In genomic region chr14:22843123-22843925, GRCh38 we compare ENCODE assay signal across 28 cellular contexts. TPM values are rescaled to one million over a fixed set of nuclear protein-coding genes. Genes with fewer than 3 reads are reported as not detected.
A peak's percentile ranks its signal among the peaks of the same experiment; 100 is the strongest.
DNase-seq lines count a peak whose midpoint lies in the region; ATAC-seq and TF ChIP-seq lines count a peak whose summit lies in the region.
"Had no signal": no experiment of that assay in that cellular context is flagged by ENCODE, and none has a peak within 500 bp of the region (broad histone marks: within the 10 kb centered on the region; RNA-seq: fewer than 3 reads in every experiment).

No MANE protein-coding gene starts in this region.

- no peak overlapping the region for H2BK5ac ChIP-seq in trophoblast cell (ENCODE audit: low read depth, low read length, poor library complexity)

- peaks cover 19% of the 10 kb centered on the region for H3K79me1 ChIP-seq in trophoblast cell (ENCODE audit: low read length)

- BruUV-seq in MCF 10A (replicated peaks; lab: Mats Ljungman, UMichigan), result no TSS peak

- H2AK5ac ChIP-seq in trophoblast cell (ENCODE audit: low read length), result no peak overlapping the region

- no CpG with 5 or more reads among the region's 21 CpGs for WGBS in trophoblast cell (ENCODE audit: extremely low coverage, insufficient coverage, insufficient read length)

- no peak overlapping the region for H4K91ac ChIP-seq in trophoblast cell (ENCODE audit: low read depth, low read length)

- no peak overlapping the region for H3K27ac Mint-ChIP-seq in MCF 10A (ENCODE audit: low read depth, unreplicated experiment)
- no peak overlapping the region for H3K27ac Mint-ChIP-seq in activated naive CD4-positive, alpha-beta T cell treated with anti-CD3 and anti-CD28 coated beads, Interleukin-2, amount 50 U/mL, for 72 hours
- H3K27ac Mint-ChIP-seq: stimulated activated memory B cell treated with anti-CD40 and anti-IgM and Interleukin-4, amounts not matched to agents 10 μg/mL and 1 μg/mL and 100 μg/mL, for 72 hours; T-helper 17 cell had no signal

- CTCF ChIA-PET in MCF 10A (lab: Yijun Ruan, JAX), result interaction anchor here (0.6 to 18.2 kb wide), 7 partner anchors 8 to 286 kb away, joined by 3 to 330 read pairs (median 3); no protein-coding TSS in a partner anchor

- TF ChIP-seq CTCF in breast epithelium (IDR thresholded peaks at IDR 0.05) (no peak), MCF 10A (IDR thresholded peaks at IDR 0.05; ENCODE audit: unreplicated experiment) (no peak), fibroblast of lung (conservative IDR thresholded peaks at IDR 0.05 in 1 of 2, IDR thresholded peaks at IDR 0.05 in 1 of 2; ENCODE audit: low read depth in 1 of 2, low read length in 2 of 2) (no peak), vagina (IDR thresholded peaks at IDR 0.05) (no peak)

- no peaks in the 10 kb centered on the region for H4K20me1 ChIP-seq in fibroblast of lung (ENCODE audit: control insufficient read depth, extremely low read depth, insufficient read depth, low read length)

- no peak overlapping the region for H2BK120ac ChIP-seq in trophoblast cell (ENCODE audit: insufficient read depth, low read length, poor library complexity)

- no peak overlapping the region for H4K12ac ChIP-seq in trophoblast cell (ENCODE audit: low read depth, low read length)

- peaks cover 11% of the 10 kb centered on the region for H3K4me1 Mint-ChIP-seq in MCF 10A (ENCODE audit: insufficient read depth, unreplicated experiment)

- H3K9ac ChIP-seq in fibroblast of lung (ENCODE audit: insufficient read depth, low read length), result no peak overlapping the region
- no peak overlapping the region for H3K9ac ChIP-seq in trophoblast cell (ENCODE audit: low read length)
- H3K9ac ChIP-seq: KMS-11 had no signal

- H3K27ac ChIP-seq in breast epithelium (peak overlapping the region; percentile 68 to 97), fibroblast of lung (ENCODE audit: insufficient read depth, low read length) (peak overlapping the region; percentile 63), trophoblast cell (ENCODE audit: low read depth, low read length) (no peak overlapping the region), vagina (peak overlapping the region; percentile 96)
- H3K27ac ChIP-seq: C4-2B, KMS-11, PC-9 had no signal

- TF ChIP-seq POLR2A in breast epithelium (IDR thresholded peaks at IDR 0.05) (no peak), vagina (IDR thresholded peaks at IDR 0.05) (no peak)

- H3K79me2 ChIP-seq in fibroblast of lung (ENCODE audit: control insufficient read depth, insufficient read depth, low read length) (peaks cover 77% of the 10 kb centered on the region), trophoblast cell (ENCODE audit: control insufficient read depth, insufficient read depth, low read length, poor library complexity) (peaks cover 13% of the 10 kb centered on the region)

- no peak overlapping the region for H2BK12ac ChIP-seq in trophoblast cell (ENCODE audit: low read length)

- H3K9me3 ChIP-seq in breast epithelium, result no peaks in the 10 kb centered on the region
- H3K9me3 ChIP-seq in fibroblast of lung (ENCODE audit: control insufficient read depth, insufficient read depth, low read depth, low read length), result no peaks in the 10 kb centered on the region
- peaks cover 3% of the 10 kb centered on the region for H3K9me3 ChIP-seq in trophoblast cell (ENCODE audit: insufficient read depth, low read depth, low read length)
- no peaks in the 10 kb centered on the region for H3K9me3 ChIP-seq in vagina
- H3K9me3 ChIP-seq: heart left ventricle had no signal

- no peaks in the 10 kb centered on the region for H3K27me3 Mint-ChIP-seq in MCF 10A (ENCODE audit: insufficient read depth, unreplicated experiment)

- H3K36me3 ChIP-seq in breast epithelium (peaks cover 6% of the 10 kb centered on the region), fibroblast of lung (ENCODE audit: control insufficient read depth, insufficient read depth, low read length) (peaks cover 62% of the 10 kb centered on the region), trophoblast cell (ENCODE audit: control insufficient read depth in 1 of 2, insufficient read depth in 2 of 2, low read length in 2 of 2) (peaks cover 70 to 72% of the 10 kb centered on the region in 2 experiments), vagina (peaks cover 6 to 64% of the 10 kb centered on the region in 2 donors)

- H2AFZ ChIP-seq in fibroblast of lung (ENCODE audit: low read length) (no peak overlapping the region), trophoblast cell (ENCODE audit: insufficient read depth, low read length, poor library complexity) (no peak overlapping the region)
- H2AFZ ChIP-seq: PC-9 had no signal

- H4K8ac ChIP-seq in trophoblast cell (ENCODE audit: low read depth, low read length), result no peak overlapping the region

- peak overlapping the region; percentile 33 for H3K18ac ChIP-seq in trophoblast cell (ENCODE audit: low read length)

- peak overlapping the region in 1 of 3 donors; percentile 46 for H3K4me3 ChIP-seq in breast epithelium
- H3K4me3 ChIP-seq in fibroblast of lung (replicated peaks in 1 of 4; ENCODE audit: control extremely low read depth in 1 of 4, insufficient read depth in 1 of 4, low read depth in 3 of 4, low read length in 4 of 4), result no peak overlapping the region
- H3K4me3 ChIP-seq in trophoblast cell (ENCODE audit: low read depth, low read length), result no peak overlapping the region
- no peak overlapping the region for H3K4me3 ChIP-seq in vagina
- H3K4me3 ChIP-seq: heart left ventricle, PC-9 had no signal

- H3K27me3 ChIP-seq in breast epithelium (no peaks in the 10 kb centered on the region), fibroblast of lung (ENCODE audit: control insufficient read depth, insufficient read depth, low read length) (no peaks in the 10 kb centered on the region), trophoblast cell (ENCODE audit: insufficient read depth, low read length) (no peaks in the 10 kb centered on the region), vagina (no peaks in the 10 kb centered on the region)
- H3K27me3 ChIP-seq: heart left ventricle had no signal

- no peak overlapping the region for H3K14ac ChIP-seq in trophoblast cell (ENCODE audit: low read length)

- H3K4me1 ChIP-seq in breast epithelium, result peaks cover 8 to 19% of the 10 kb centered on the region in 2 donors
- peaks cover 43% of the 10 kb centered on the region for H3K4me1 ChIP-seq in fibroblast of lung (ENCODE audit: control insufficient read depth, extremely low read depth, insufficient read depth, low read length)
- peaks cover 32 to 34% of the 10 kb centered on the region in 2 experiments for H3K4me1 ChIP-seq in trophoblast cell (ENCODE audit: control insufficient read depth in 1 of 2, insufficient read depth in 2 of 2, low read length in 2 of 2)
- H3K4me1 ChIP-seq in vagina, result peaks cover 99% of the 10 kb centered on the region

- H3K4me2 ChIP-seq in fibroblast of lung (ENCODE audit: extremely low read depth, insufficient read depth, low read length), result no peak overlapping the region
- no peak overlapping the region for H3K4me2 ChIP-seq in trophoblast cell (ENCODE audit: low read length)
- H3K4me2 ChIP-seq: KMS-11, PC-9 had no signal

- intact Hi-C loops in breast epithelium (cut with DNase I; ENCODE audit: low total_unique reads), result no loop called here
- intact Hi-C loops in MCF 10A (cut with micrococcal nuclease), result no loop called here
- intact Hi-C loops in vagina (cut with DNase I), result no loop called here

- no peaks in the 10 kb centered on the region for H3K9me3 Mint-ChIP-seq in MCF 10A (ENCODE audit: unreplicated experiment)
- no peaks in the 10 kb centered on the region for H3K9me3 Mint-ChIP-seq in activated naive CD4-positive, alpha-beta T cell treated with anti-CD3 and anti-CD28 coated beads, Interleukin-2, amount 50 U/mL, for 72 hours
- H3K9me3 Mint-ChIP-seq: stimulated activated memory B cell treated with anti-CD40 and anti-IgM and Interleukin-4, amounts not matched to agents 10 μg/mL and 1 μg/mL and 100 μg/mL, for 72 hours had no signal

- peaks cover 66% of the 10 kb centered on the region for H3K36me3 Mint-ChIP-seq in MCF 10A (ENCODE audit: insufficient read depth, unreplicated experiment)
- no peaks in the 10 kb centered on the region for H3K36me3 Mint-ChIP-seq in activated naive CD4-positive, alpha-beta T cell treated with anti-CD3 and anti-CD28 coated beads, Interleukin-2, amount 50 U/mL, for 72 hours
- H3K36me3 Mint-ChIP-seq: stimulated activated memory B cell treated with anti-CD40 and anti-IgM and Interleukin-4, amounts not matched to agents 10 μg/mL and 1 μg/mL and 100 μg/mL, for 72 hours had no signal

- no peak overlapping the region for H3K23ac ChIP-seq in trophoblast cell (ENCODE audit: low read length)

- ATAC-seq in activated naive CD4-positive, alpha-beta T cell treated with anti-CD3 and anti-CD28 coated beads, Interleukin-2, amount 50 U/mL, for 72 hours, result no peak
- ATAC-seq: heart left ventricle; left ventricle myocardium superior; stimulated activated memory B cell treated with anti-CD40 and anti-IgM and Interleukin-4, amounts not matched to agents 10 μg/mL and 1 μg/mL and 100 μg/mL, for 72 hours; T-helper 17 cell had no signal

- DNase-seq in breast epithelium (ENCODE audit: low spot score in 2 of 2) (no peak), MCF 10A (ENCODE audit: unreplicated experiment) (no peak), fibroblast of lung (ENCODE audit: low read depth in 2 of 2) (no peak), trophoblast cell (no peak), vagina (ENCODE audit: extremely low spot score in 2 of 2) (no peak), NCI-H1436 treated with DMSO at 0.1 percent for 48 hours (lab: John Stamatoyannopoulos, UW) (no peak), globus pallidus (ENCODE audit: low spot score) (no peak)
- no peak for DNase-seq in activated naive CD4-positive, alpha-beta T cell treated with anti-CD3 and anti-CD28 coated beads, Interleukin-2, amount 50 U/mL, for 72 hours (ENCODE audit: low spot score in 2 of 2)
- DNase-seq: 8988T; activated CD4-positive, alpha-beta T cell treated with anti-CD3 and anti-CD28 coated beads, Interleukin-2, amount 50 U/mL, for 1 hour; activated CD4-positive, CD25-positive, alpha-beta regulatory T cell; activated T-cell treated with anti-CD3 and anti-CD28 coated beads, Interleukin-2, amount 50 U/mL, for 48 hours; DMS79; GDM1; heart left ventricle; left ventricle myocardium superior; MM.1S; NCI-H2081; NCI-H2227 treated with DMSO at 0.1 percent for 48 hours; NCI-H526; nucleus accumbens; PC-9; SHP77; substantia nigra; T-helper 17 cell had no signal

- POLR2A ChIA-PET in MCF 10A (lab: Yijun Ruan, JAX), result interaction anchor here (0.6 kb wide), 1 partner anchor 82 kb away, joined by 3 read pairs; no protein-coding TSS in a partner anchor

- H3K4me3 Mint-ChIP-seq in MCF 10A (ENCODE audit: unreplicated experiment), result no peak overlapping the region
- H3K4me3 Mint-ChIP-seq: stimulated activated memory B cell treated with anti-CD40 and anti-IgM and Interleukin-4, amounts not matched to agents 10 μg/mL and 1 μg/mL and 100 μg/mL, for 72 hours; T-helper 17 cell had no signal

- H3K4ac ChIP-seq in trophoblast cell (ENCODE audit: low read depth, low read length), result no peak overlapping the region

RNA-seq across cellular contexts. Expression of gene MMP14, which starts 6.9 kb away (rescaled TPM):
- total RNA-seq in breast epithelium (100 to 1,000 TPM in 2 of 3 donors, 10 to 100 TPM in 1; 84.4 to 361 (median 136) TPM), MCF 10A (2022) (71.5 and 78.6 TPM in 2 replicates), fibroblast of lung (346 and 375 TPM in 2 replicates), vagina (187 TPM)
- 393 and 397 TPM in 2 replicates for polyA plus RNA-seq in fibroblast of lung
- polyA plus RNA-seq in fibroblast of lung (2012), result 394 and 407 TPM in 2 replicates
- 565 and 590 TPM in 2 replicates for polyA minus RNA-seq in fibroblast of lung (ENCODE audit: low replicate concordance)
- 1,258 and 1,302 TPM in 2 replicates for polyA plus RNA-seq in trophoblast cell (2013)
- total RNA-seq in activated naive CD4-positive, alpha-beta T cell treated with anti-CD3 and anti-CD28 coated beads, Interleukin-2, amount 50 U/mL, for 72 hours, result 1 to 10 TPM in 1 of 2 donors, under 1 TPM in 1; 0.68 to 2.2 TPM

RNA-seq across cellular contexts. Expression of gene MRPL52, which starts 13.6 kb away (rescaled TPM):
- 10 to 100 TPM; 22.7 to 39.4 (median 34.7) TPM for total RNA-seq in breast epithelium
- 172 and 186 TPM in 2 replicates for total RNA-seq in MCF 10A (2022)
- 40.8 and 50.5 TPM in 2 replicates for total RNA-seq in fibroblast of lung
- 38.0 and 44.1 TPM in 2 replicates for polyA plus RNA-seq in fibroblast of lung
- 145 and 212 TPM in 2 replicates for polyA plus RNA-seq in fibroblast of lung (2012)
- 2.2 and 32.5 TPM in 2 replicates for polyA minus RNA-seq in fibroblast of lung (ENCODE audit: low replicate concordance)
- 216 and 219 TPM in 2 replicates for polyA plus RNA-seq in trophoblast cell (2013)
- 68.0 TPM for total RNA-seq in vagina
- 100 to 1,000 TPM; 112 to 146 TPM for total RNA-seq in activated naive CD4-positive, alpha-beta T cell treated with anti-CD3 and anti-CD28 coated beads, Interleukin-2, amount 50 U/mL, for 72 hours

RNA-seq across cellular contexts. Expression of gene SLC7A7, which starts 28.1 kb away (rescaled TPM):
- total RNA-seq in breast epithelium, result 10 to 100 TPM; 17.4 to 46.4 (median 27.2) TPM
- 0.61 and 0.98 TPM in 2 replicates for total RNA-seq in MCF 10A (2022)
- 5.1 and 6.3 TPM in 2 replicates for total RNA-seq in fibroblast of lung
- 7.1 and 9.5 TPM in 2 replicates for polyA plus RNA-seq in fibroblast of lung
- 3.0 and 4.1 TPM in 2 replicates for polyA plus RNA-seq in fibroblast of lung (2012)
- 13.6 and 26.7 TPM in 2 replicates for polyA minus RNA-seq in fibroblast of lung (ENCODE audit: low replicate concordance)
- polyA plus RNA-seq in trophoblast cell (2013), result 44.4 and 49.4 TPM in 2 replicates
- total RNA-seq in vagina, result 7.4 TPM
- total RNA-seq in activated naive CD4-positive, alpha-beta T cell treated with anti-CD3 and anti-CD28 coated beads, Interleukin-2, amount 50 U/mL, for 72 hours, result under 1 TPM; 0.46 to 0.78 TPM

RNA-seq across cellular contexts. Expression of gene LRP10, which starts 28.2 kb away (rescaled TPM):
- 10 to 100 TPM; 70.1 to 97.5 (median 82.3) TPM for total RNA-seq in breast epithelium
- total RNA-seq in MCF 10A (2022), result 71.0 and 83.1 TPM in 2 replicates
- 71.9 and 95.5 TPM in 2 replicates for total RNA-seq in fibroblast of lung
- polyA plus RNA-seq in fibroblast of lung, result 100 and 130 TPM in 2 replicates
- polyA plus RNA-seq in fibroblast of lung (2012), result 143 and 172 TPM in 2 replicates
- polyA minus RNA-seq in fibroblast of lung (ENCODE audit: low replicate concordance), result 703 and 794 TPM in 2 replicates
- polyA plus RNA-seq in trophoblast cell (2013), result 32.8 and 36.9 TPM in 2 replicates
- 137 TPM for total RNA-seq in vagina
- total RNA-seq in activated naive CD4-positive, alpha-beta T cell treated with anti-CD3 and anti-CD28 coated beads, Interleukin-2, amount 50 U/mL, for 72 hours, result 10 to 100 TPM; 48.9 to 67.6 TPM

RNA-seq across cellular contexts. Expression of gene REM2, which starts 39.7 kb away (rescaled TPM):
- total RNA-seq in breast epithelium, result 1 to 10 TPM in 2 of 3 donors, under 1 TPM in 1; 0.96 to 1.3 (median 1.2) TPM
- 0.26 and 0.47 TPM in 2 replicates for total RNA-seq in MCF 10A (2022)
- 0.17 and 0.26 TPM in 2 replicates for total RNA-seq in fibroblast of lung
- polyA plus RNA-seq in fibroblast of lung, result 0.02 and 0.06 TPM in 2 replicates
- polyA plus RNA-seq in fibroblast of lung (2012), result 0.10 and 0.15 TPM in 2 replicates
- not detected in 2 replicates for polyA minus RNA-seq in fibroblast of lung (ENCODE audit: low replicate concordance)
- 0.72 and 0.82 TPM in 2 replicates for polyA plus RNA-seq in trophoblast cell (2013)
- total RNA-seq in vagina, result 3.9 TPM
- 1 to 10 TPM in 1 of 2 donors, under 1 TPM in 1; 0.93 to 1.1 TPM for total RNA-seq in activated naive CD4-positive, alpha-beta T cell treated with anti-CD3 and anti-CD28 coated beads, Interleukin-2, amount 50 U/mL, for 72 hours
- total RNA-seq: left ventricle myocardium superior had no signal

Comparison
In these comparisons a context has a peak if more than half of its experiments do, and no peak if none do; other contexts are left out.
1. RNA of gene MMP14, which starts 6.9 kb away (total RNA-seq): 346 to 375 TPM in fibroblast of lung, 187 TPM in vagina (single experiment), 84.4 to 361 TPM in breast epithelium and 71.5 to 78.6 TPM in MCF 10A; 0.68 to 2.2 TPM in activated naive CD4-positive, alpha-beta T cell treated with anti-CD3 and anti-CD28 coated beads, Interleukin-2, amount 50 U/mL, for 72 hours; every median in the first group is over 10 times any median in the second.